ENCODE assay signal across 18 cellular contexts in genomic region chr21:17803536-17803935, GRCh38. TPM values are rescaled to one million over a fixed set of nuclear protein-coding genes. Genes with fewer than 3 reads are reported as not detected.
DNase-seq lines count a peak whose midpoint lies in the region; ATAC-seq and TF ChIP-seq lines count a peak whose summit lies in the region.
"Had no signal": no experiment of that assay in that cellular context is flagged by ENCODE, and none has a peak within 500 bp of the region (broad histone marks: within the 10 kb centered on the region; RNA-seq: fewer than 3 reads in every experiment).

No MANE protein-coding gene starts in this region.

- no peak overlapping the region for H3K4me3 ChIP-seq in AG10803 (ENCODE audit: low read length)
- H3K4me3 ChIP-seq in CD8-positive, alpha-beta T cell (ENCODE audit: low read depth, low read length), result no peak overlapping the region
- no peak overlapping the region for H3K4me3 ChIP-seq in naive thymus-derived CD4-positive, alpha-beta T cell (ENCODE audit: low read length)
- H3K4me3 ChIP-seq in WERI-Rb-1 (ENCODE audit: low read depth, low read length), result no peak overlapping the region
- H3K4me3 ChIP-seq: PC-9 had no signal

- ATAC-seq in CD8-positive, alpha-beta T cell, result no peak
- no peak for ATAC-seq in naive thymus-derived CD4-positive, alpha-beta T cell
- no peak for ATAC-seq in GM18861 (IDR thresholded peaks at IDR 0.05; ENCODE audit: unreplicated experiment)

- CTCF ChIA-PET in CD8-positive, alpha-beta T cell (lab: Charles Lee), result no interaction called here
- CTCF ChIA-PET in naive thymus-derived CD4-positive, alpha-beta T cell (lab: Charles Lee), result no interaction called here

- H3K9me3 ChIP-seq in CD8-positive, alpha-beta T cell (ENCODE audit: low read length), result peaks cover 8% of the 10 kb centered on the region
- peaks cover 0 to 10% (median 5%) of the 10 kb centered on the region in 3 experiments for H3K9me3 ChIP-seq in naive thymus-derived CD4-positive, alpha-beta T cell (ENCODE audit: control insufficient read depth in 2 of 3, low read length in 3 of 3)
- peaks cover 12% of the 10 kb centered on the region for H3K9me3 ChIP-seq in WERI-Rb-1 (ENCODE audit: severe bottlenecking)

- H3K36me3 Mint-ChIP-seq in CD8-positive, alpha-beta T cell, result peaks cover 66% of the 10 kb centered on the region
- H3K36me3 Mint-ChIP-seq in naive thymus-derived CD4-positive, alpha-beta T cell, result peaks cover 16 to 65% (median 46%) of the 10 kb centered on the region in 5 donors
- H3K36me3 Mint-ChIP-seq in CD14-positive monocyte, result peaks cover 32 to 56% of the 10 kb centered on the region in 2 donors

- intact Hi-C loops in CD8-positive, alpha-beta T cell (cut with DNase I, micrococcal nuclease), result no loop called here
- intact Hi-C loops in naive thymus-derived CD4-positive, alpha-beta T cell (cut with micrococcal nuclease), result no loop called here
- intact Hi-C loops in CD14-positive monocyte (cut with micrococcal nuclease), result no loop called here

- H3K4me1 Mint-ChIP-seq in CD8-positive, alpha-beta T cell (ENCODE audit: low read depth), result peaks cover 64% of the 10 kb centered on the region
- H3K4me1 Mint-ChIP-seq in naive thymus-derived CD4-positive, alpha-beta T cell, result peaks cover 28 to 71% (median 62%) of the 10 kb centered on the region in 7 donors
- peaks cover 10% of the 10 kb centered on the region for H3K4me1 Mint-ChIP-seq in CD14-positive monocyte

- peak; percentile 25 for DNase-seq in AG10803 (ENCODE audit: low read depth)
- DNase-seq in CD8-positive, alpha-beta T cell, result no peak
- no peak for DNase-seq in naive thymus-derived CD4-positive, alpha-beta T cell
- no peak for DNase-seq in WERI-Rb-1
- no peak for DNase-seq in CD14-positive monocyte (ENCODE audit: low spot score)
- DNase-seq: Calu3, IMR-90, NCI-H1092 treated with DMSO at 0.1 percent for 48 hours, NCI-H1436 treated with DMSO at 0.1 percent for 48 hours, NCI-H1930, NCI-H510A, PC-9, RPMI8226, SHP77 had no signal

- TF ChIP-seq CTCF in AG10803 (conservative IDR thresholded peaks at IDR 0.05; ENCODE audit: low read length), result no peak
- no peak for TF ChIP-seq CTCF in CD8-positive, alpha-beta T cell (IDR thresholded peaks at IDR 0.05)
- no peak for TF ChIP-seq CTCF in WERI-Rb-1 (IDR thresholded peaks at IDR 0.05; ENCODE audit: low read depth, low read length)
- no peak for TF ChIP-seq CTCF in CD14-positive monocyte (IDR thresholded peaks at IDR 0.05)

- H3K27me3 Mint-ChIP-seq in CD8-positive, alpha-beta T cell (ENCODE audit: low read depth), result no peaks in the 10 kb centered on the region
- no peaks in the 10 kb centered on the region for H3K27me3 Mint-ChIP-seq in naive thymus-derived CD4-positive, alpha-beta T cell
- peaks cover 0 to 2% (median 0%) of the 10 kb centered on the region in 3 donors for H3K27me3 Mint-ChIP-seq in CD14-positive monocyte (ENCODE audit: low read depth in 3 of 3)
- H3K27me3 Mint-ChIP-seq: B cell had no signal

- H3K36me3 ChIP-seq in CD8-positive, alpha-beta T cell (ENCODE audit: insufficient read depth, low read length), result peaks cover 7% of the 10 kb centered on the region
- H3K36me3 ChIP-seq in naive thymus-derived CD4-positive, alpha-beta T cell (ENCODE audit: control insufficient read depth in 2 of 3, insufficient read depth in 3 of 3, low read length in 3 of 3), result peaks cover 3 to 12% (median 4%) of the 10 kb centered on the region in 3 experiments
- H3K36me3 ChIP-seq in WERI-Rb-1, result peaks cover 18% of the 10 kb centered on the region

- no peak overlapping the region for H3K4me3 Mint-ChIP-seq in CD8-positive, alpha-beta T cell
- H3K4me3 Mint-ChIP-seq in naive thymus-derived CD4-positive, alpha-beta T cell, result no peak overlapping the region
- no peak overlapping the region for H3K4me3 Mint-ChIP-seq in CD14-positive monocyte
- H3K4me3 Mint-ChIP-seq: B cell had no signal

- H3K4me1 ChIP-seq in CD8-positive, alpha-beta T cell (ENCODE audit: insufficient read depth, low read length), result peaks cover 27% of the 10 kb centered on the region
- H3K4me1 ChIP-seq in naive thymus-derived CD4-positive, alpha-beta T cell (ENCODE audit: control insufficient read depth in 2 of 2, insufficient read depth in 2 of 2, low read length in 2 of 2), result peaks cover 12 to 26% of the 10 kb centered on the region in 2 donors

- peak overlapping the region; percentile 78 for H3K27ac Mint-ChIP-seq in CD8-positive, alpha-beta T cell
- H3K27ac Mint-ChIP-seq in naive thymus-derived CD4-positive, alpha-beta T cell, result peak overlapping the region in 6 of 9 donors; percentile 16 to 77 (median 42)
- no peak overlapping the region for H3K27ac Mint-ChIP-seq in CD14-positive monocyte

- H3K27ac ChIP-seq in CD8-positive, alpha-beta T cell (ENCODE audit: low read depth, low read length), result no peak overlapping the region
- H3K27ac ChIP-seq in angular gyrus (ENCODE audit: low read depth, low read length) (peak overlapping the region; percentile 19), WERI-Rb-1 (no peak overlapping the region)
- H3K27ac ChIP-seq in naive thymus-derived CD4-positive, alpha-beta T cell (ENCODE audit: low read depth, low read length), result no peak overlapping the region
- H3K27ac ChIP-seq: KMS-11, PC-9 had no signal

- POLR2A ChIA-PET in CD8-positive, alpha-beta T cell (lab: Charles Lee), result no interaction called here
- POLR2A ChIA-PET in naive thymus-derived CD4-positive, alpha-beta T cell (lab: Charles Lee), result interaction anchor here (1.9 to 3.4 kb wide), 2 partner anchors 12 to 22 kb away, joined by 5 to 11 read pairs; no protein-coding TSS in a partner anchor

- peaks cover 8% of the 10 kb centered on the region for H3K9me3 Mint-ChIP-seq in CD8-positive, alpha-beta T cell
- peaks cover 0 to 20% (median 10%) of the 10 kb centered on the region in 11 donors for H3K9me3 Mint-ChIP-seq in naive thymus-derived CD4-positive, alpha-beta T cell
- H3K9me3 Mint-ChIP-seq in CD14-positive monocyte, result peaks cover 8 to 17% (median 9%) of the 10 kb centered on the region in 7 donors

- no peaks in the 10 kb centered on the region for H3K27me3 ChIP-seq in CD8-positive, alpha-beta T cell (ENCODE audit: insufficient read depth, low read length)
- no peaks in the 10 kb centered on the region for H3K27me3 ChIP-seq in naive thymus-derived CD4-positive, alpha-beta T cell (ENCODE audit: control insufficient read depth in 2 of 2, insufficient read depth in 2 of 2, low read length in 2 of 2)
- H3K27me3 ChIP-seq in WERI-Rb-1 (ENCODE audit: insufficient read depth, low read depth, severe bottlenecking), result no peaks in the 10 kb centered on the region

RNA-seq across cellular contexts. Expression of gene C21orf91, which starts 15.6 kb away (rescaled TPM):
- 10 to 100 TPM; 37.0 to 43.6 TPM for total RNA-seq in CD8-positive, alpha-beta T cell
- total RNA-seq in naive thymus-derived CD4-positive, alpha-beta T cell, result 10 to 100 TPM; 26.0 to 59.8 (median 57.7) TPM
- polyA plus RNA-seq in naive thymus-derived CD4-positive, alpha-beta T cell, result 10 to 100 TPM; 34.6 to 40.8 TPM
- 10 to 100 TPM; 18.9 to 22.3 TPM for polyA plus RNA-seq in CD14-positive monocyte

Comparison
In these comparisons a context has a peak if more than half of its experiments do, and no peak if none do; other contexts are left out.
1. H3K27ac Mint-ChIP-seq: peak in CD8-positive, alpha-beta T cell (single experiment) and naive thymus-derived CD4-positive, alpha-beta T cell (6 of 9); none in CD14-positive monocyte (0 of 7).